In the genomic region with DNA sequence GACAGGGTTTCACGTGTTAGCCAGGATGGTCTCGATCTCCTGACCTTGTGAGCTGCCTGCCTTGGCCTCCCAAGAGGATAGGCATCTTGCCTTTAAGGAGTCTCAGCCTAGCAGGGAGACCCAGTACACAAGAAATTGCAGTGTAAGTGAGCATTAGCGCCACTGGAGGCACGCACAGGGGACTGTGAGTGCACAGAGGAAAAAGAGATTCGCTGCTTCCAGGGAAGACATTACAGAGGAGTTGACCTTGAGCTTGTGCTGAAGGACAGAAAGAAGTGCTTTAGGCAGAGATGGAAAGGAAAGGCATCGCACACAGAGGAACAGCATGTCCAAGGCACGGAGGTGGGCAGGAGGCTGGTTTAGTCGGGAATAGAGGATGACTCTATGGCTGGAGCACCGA, we compare ENCODE assay signal across 1 cellular context.
TF ChIP-seq lines count a peak whose summit lies in the region.

No MANE protein-coding gene starts in this region.

TF ChIP-seq in GM23338, 12 proteins besides CTCF, POLR2A, EP300 and RAD21 (continued from another document):
- no peak for TF ChIP-seq ZNF462 (CRISPR knock-in tag; IDR thresholded peaks at IDR 0.05)
- TF ChIP-seq, protein P1, sequence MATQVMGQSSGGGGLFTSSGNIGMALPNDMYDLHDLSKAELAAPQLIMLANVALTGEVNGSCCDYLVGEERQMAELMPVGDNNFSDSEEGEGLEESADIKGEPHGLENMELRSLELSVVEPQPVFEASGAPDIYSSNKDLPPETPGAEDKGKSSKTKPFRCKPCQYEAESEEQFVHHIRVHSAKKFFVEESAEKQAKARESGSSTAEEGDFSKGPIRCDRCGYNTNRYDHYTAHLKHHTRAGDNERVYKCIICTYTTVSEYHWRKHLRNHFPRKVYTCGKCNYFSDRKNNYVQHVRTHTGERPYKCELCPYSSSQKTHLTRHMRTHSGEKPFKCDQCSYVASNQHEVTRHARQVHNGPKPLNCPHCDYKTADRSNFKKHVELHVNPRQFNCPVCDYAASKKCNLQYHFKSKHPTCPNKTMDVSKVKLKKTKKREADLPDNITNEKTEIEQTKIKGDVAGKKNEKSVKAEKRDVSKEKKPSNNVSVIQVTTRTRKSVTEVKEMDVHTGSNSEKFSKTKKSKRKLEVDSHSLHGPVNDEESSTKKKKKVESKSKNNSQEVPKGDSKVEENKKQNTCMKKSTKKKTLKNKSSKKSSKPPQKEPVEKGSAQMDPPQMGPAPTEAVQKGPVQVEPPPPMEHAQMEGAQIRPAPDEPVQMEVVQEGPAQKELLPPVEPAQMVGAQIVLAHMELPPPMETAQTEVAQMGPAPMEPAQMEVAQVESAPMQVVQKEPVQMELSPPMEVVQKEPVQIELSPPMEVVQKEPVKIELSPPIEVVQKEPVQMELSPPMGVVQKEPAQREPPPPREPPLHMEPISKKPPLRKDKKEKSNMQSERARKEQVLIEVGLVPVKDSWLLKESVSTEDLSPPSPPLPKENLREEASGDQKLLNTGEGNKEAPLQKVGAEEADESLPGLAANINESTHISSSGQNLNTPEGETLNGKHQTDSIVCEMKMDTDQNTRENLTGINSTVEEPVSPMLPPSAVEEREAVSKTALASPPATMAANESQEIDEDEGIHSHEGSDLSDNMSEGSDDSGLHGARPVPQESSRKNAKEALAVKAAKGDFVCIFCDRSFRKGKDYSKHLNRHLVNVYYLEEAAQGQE (IDR thresholded peaks at IDR 0.05; ENCODE audit: unreplicated experiment): no peak
- no peak for TF ChIP-seq NANOG (IDR thresholded peaks at IDR 0.05; ENCODE audit: borderline replicate concordance)
- TF ChIP-seq ZNF114 (CRISPR knock-in tag; IDR thresholded peaks at IDR 0.05): no peak
- TF ChIP-seq JUNB (IDR thresholded peaks at IDR 0.05; ENCODE audit: unreplicated experiment): no peak
